Comparison of ENCODE assay signal across 1 cellular context in the genomic region with DNA sequence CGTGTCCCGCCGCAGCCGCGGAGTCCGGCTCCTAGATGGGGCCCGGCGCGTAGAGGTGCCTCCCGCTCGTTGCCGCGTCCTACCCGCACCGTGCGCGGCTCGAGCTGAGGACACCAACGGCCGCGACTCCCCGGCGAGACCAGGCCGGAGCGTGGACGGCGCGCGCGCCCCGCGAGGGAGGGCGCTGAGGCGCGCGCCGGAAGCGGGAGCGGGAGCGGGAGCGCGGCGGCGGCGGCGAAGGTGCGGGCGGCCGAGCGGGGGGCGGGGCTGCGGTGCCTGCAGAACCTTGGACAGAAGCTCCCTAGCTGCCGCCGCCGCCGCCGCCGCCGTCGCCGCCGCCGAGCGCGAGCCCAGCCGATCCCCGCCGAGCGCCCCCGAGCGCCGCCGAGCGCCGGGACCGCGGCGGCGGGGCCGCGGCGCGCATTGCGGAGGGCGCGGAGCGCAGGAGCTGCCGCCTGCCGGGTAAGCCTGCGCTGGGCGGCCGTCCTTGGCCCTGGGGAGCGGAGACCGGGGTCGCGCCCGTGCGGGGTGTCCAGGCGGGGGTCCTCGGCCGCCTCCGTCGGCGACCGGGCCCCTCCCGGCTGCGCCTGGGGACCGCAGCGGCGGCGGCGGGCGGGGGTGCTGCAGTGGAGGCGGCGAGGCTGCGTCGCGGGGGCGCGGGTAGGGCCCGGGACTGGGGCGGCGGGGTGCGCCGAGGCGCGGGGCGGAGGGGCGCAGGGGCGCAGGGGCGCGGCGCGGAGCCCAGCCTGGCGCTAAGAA.
TF ChIP-seq lines count a peak whose summit lies in the region.

TSS of gene CDK5R1 (plus strand) at position 293 of the 759 bp plus-strand sequence. CDS start 628 bp downstream, outside the sequence.

TF ChIP-seq in K562, 482 proteins besides CTCF, POLR2A, EP300 and RAD21 (continued from another document):
- TF ChIP-seq CREB5 (CRISPR knock-in tag; IDR thresholded peaks at IDR 0.05) (no peak), MCM2 (IDR thresholded peaks at IDR 0.05; ENCODE audit: low read depth) (no peak), ZNF583 (CRISPR knock-in tag; IDR thresholded peaks at IDR 0.05) (no peak), ZNF263 (CRISPR knock-in tag; IDR thresholded peaks at IDR 0.05; ENCODE audit: borderline replicate concordance) (no peak)
- TF ChIP-seq, protein P1, sequence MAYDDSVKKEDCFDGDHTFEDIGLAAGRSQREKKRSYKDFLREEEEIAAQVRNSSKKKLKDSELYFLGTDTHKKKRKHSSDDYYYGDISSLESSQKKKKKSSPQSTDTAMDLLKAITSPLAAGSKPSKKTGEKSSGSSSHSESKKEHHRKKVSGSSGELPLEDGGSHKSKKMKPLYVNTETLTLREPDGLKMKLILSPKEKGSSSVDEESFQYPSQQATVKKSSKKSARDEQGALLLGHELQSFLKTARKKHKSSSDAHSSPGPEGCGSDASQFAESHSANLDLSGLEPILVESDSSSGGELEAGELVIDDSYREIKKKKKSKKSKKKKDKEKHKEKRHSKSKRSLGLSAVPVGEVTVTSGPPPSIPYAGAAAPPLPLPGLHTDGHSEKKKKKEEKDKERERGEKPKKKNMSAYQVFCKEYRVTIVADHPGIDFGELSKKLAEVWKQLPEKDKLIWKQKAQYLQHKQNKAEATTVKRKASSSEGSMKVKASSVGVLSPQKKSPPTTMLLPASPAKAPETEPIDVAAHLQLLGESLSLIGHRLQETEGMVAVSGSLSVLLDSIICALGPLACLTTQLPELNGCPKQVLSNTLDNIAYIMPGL (CRISPR knock-in tag; IDR thresholded peaks at IDR 0.05): 0 out of 2 replicates have a peak, but pooled peaks have one; percentile 69
